ENCODE assay signal across 8 cellular contexts in the genomic region with DNA sequence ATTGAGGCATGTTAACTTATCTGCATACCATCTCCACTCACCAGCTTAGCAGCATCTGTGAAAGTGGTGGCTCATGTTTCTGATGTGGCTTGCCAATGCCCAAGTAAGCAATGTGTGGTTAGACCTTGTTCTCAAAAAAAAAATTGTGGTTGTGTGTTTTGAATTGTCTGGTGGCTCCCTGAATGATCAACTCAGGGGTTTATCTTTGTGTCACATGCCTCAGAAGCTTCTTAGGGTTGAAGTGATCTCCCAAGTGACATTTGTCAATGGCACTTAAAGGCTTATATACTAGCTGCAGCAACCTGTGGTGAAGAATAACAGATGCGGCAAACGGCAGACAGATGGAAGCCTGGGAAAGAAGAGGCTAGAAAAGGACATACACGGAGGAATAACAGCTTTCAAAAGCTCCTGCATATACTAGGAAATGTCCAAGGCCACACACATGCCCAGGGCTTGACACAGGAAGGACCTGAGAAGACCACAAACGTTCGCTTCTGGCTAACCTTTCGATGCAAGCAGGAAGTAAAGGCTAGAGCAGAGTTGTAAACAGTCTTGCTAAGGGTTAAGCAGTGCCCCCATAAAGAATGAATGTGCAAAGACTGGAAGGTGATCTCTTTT. TPM values are rescaled to one million over a fixed set of nuclear protein-coding genes. Genes with fewer than 3 reads are reported as not detected.
DNase-seq lines count a peak whose midpoint lies in the region; ATAC-seq, FAIRE-seq and TF ChIP-seq lines count a peak whose summit lies in the region.

No MANE protein-coding gene starts in this region.

- H3K9ac ChIP-seq in HepG2 (ENCODE audit: insufficient read depth, low read depth, low read length), result no peak overlapping the region

- ATAC-seq in GM21515 (IDR thresholded peaks at IDR 0.05; ENCODE audit: unreplicated experiment) (peak; percentile 87), HepG2 (peak; percentile 63), Right ventricle myocardium inferior (no peak)

- no TSS peak for BruUV-seq in HepG2 (replicated peaks; lab: Mats Ljungman, UMichigan)

- H3K4me1 ChIP-seq in DOHH2 (ENCODE audit: control insufficient read depth, low read length) (peaks cover 27% of the 10 kb centered on the region), HepG2 (ENCODE audit: insufficient read depth, low read length) (peaks cover 14% of the 10 kb centered on the region)

- WGBS in HepG2 (ENCODE audit: low lambda C conversion rate), result 46% methylated on average over 6 of the region's 6 CpGs

- H3K27ac Mint-ChIP-seq in activated CD4-positive, alpha-beta T cell treated with anti-CD3 and anti-CD28 coated beads, Interleukin-2, amount 10 ng/mL, durations not matched to agents 7 days and 5 days, result peak overlapping the region; percentile 84

- no peaks in the 10 kb centered on the region for H3K9me2 ChIP-seq in DOHH2 (replicated peaks; ENCODE audit: control insufficient read depth, low read length)

- peaks cover 12% of the 10 kb centered on the region for H3K36me3 Mint-ChIP-seq in activated CD4-positive, alpha-beta T cell treated with anti-CD3 and anti-CD28 coated beads, Interleukin-2, amount 10 ng/mL, durations not matched to agents 7 days and 5 days (ENCODE audit: low read depth)

- peak; percentile 100 for DNase-seq in Jurkat, Clone E6-1 (ENCODE audit: low read depth, low spot score)
- DNase-seq in activated CD4-positive, alpha-beta T cell treated with anti-CD3 and anti-CD28 coated beads, Interleukin-2, amount 10 ng/mL, durations not matched to agents 7 days and 5 days, result peak; percentile 83
- DNase-seq in HepG2 (ENCODE audit: low spot score) (no peak), SKM-1 treated with dmso at 0.1 percent for 144 hours (lab: John Stamatoyannopoulos, UW; ENCODE audit: unreplicated experiment) (no peak), Right ventricle myocardium inferior (ENCODE audit: missing footprints) (no peak), NCI-H1436 treated with DMSO at 0.1 percent for 48 hours (lab: John Stamatoyannopoulos, UW) (no peak)

- peaks cover 11% of the 10 kb centered on the region for H3K9me3 Mint-ChIP-seq in activated CD4-positive, alpha-beta T cell treated with anti-CD3 and anti-CD28 coated beads, Interleukin-2, amount 10 ng/mL, durations not matched to agents 7 days and 5 days

- H3F3A ChIP-seq in DOHH2 (ENCODE audit: control insufficient read depth, insufficient read depth), result no peaks in the 10 kb centered on the region

- intact Hi-C loops in HepG2 (cut with micrococcal nuclease; ENCODE audit: unreplicated experiment) (no loop called here), Right ventricle myocardium inferior (cut with DNase I) (loop anchor here (10.0 kb wide), 1 partner anchor 161 kb away; a partner anchor contains a TSS)

- H2AFZ ChIP-seq in HepG2 (ENCODE audit: low read length), result no peak overlapping the region

- POLR2A ChIA-PET in activated CD4-positive, alpha-beta T cell treated with anti-CD3 and anti-CD28 coated beads, Interleukin-2, amount 10 ng/mL, durations not matched to agents 7 days and 5 days (lab: Charles Lee), result interaction anchor here (0.6 to 0.8 kb wide), 4 partner anchors 26 to 541 kb away, joined by 4 to 8 read pairs (median 6); no protein-coding TSS in a partner anchor
- POLR2A ChIA-PET in HepG2 (lab: Yijun Ruan, JAX), result no interaction called here

- no peak for TF ChIP-seq EP300 in HepG2 (IDR thresholded peaks at IDR 0.05; ENCODE audit: low read depth in 2 of 2, low read length in 2 of 2)
- TF ChIP-seq EP300 in HepG2 (CRISPR knock-in tag; IDR thresholded peaks at IDR 0.05; ENCODE audit: borderline replicate concordance), result no peak

- H3K36me3 ChIP-seq in DOHH2 (ENCODE audit: control insufficient read depth, low read length) (no peaks in the 10 kb centered on the region), HepG2 (replicated peaks in 1 of 2; ENCODE audit: control insufficient read depth in 1 of 2, insufficient read depth in 2 of 2, low read length in 2 of 2) (no peaks in the 10 kb centered on the region)

- H3K79me2 ChIP-seq in DOHH2 (ENCODE audit: control insufficient read depth, low read length) (no peaks in the 10 kb centered on the region), HepG2 (ENCODE audit: insufficient read depth, low read length) (no peaks in the 10 kb centered on the region)

- H4K20me1 ChIP-seq in DOHH2 (ENCODE audit: control insufficient read depth, insufficient read depth, low read depth, low read length) (no peaks in the 10 kb centered on the region), HepG2 (ENCODE audit: insufficient read depth, low read length) (no peaks in the 10 kb centered on the region)

- H3K27me3 ChIP-seq in DOHH2 (ENCODE audit: control insufficient read depth, low read length) (peaks cover 14% of the 10 kb centered on the region; the same call in 1 of the 2 replicates), HepG2 (ENCODE audit: control insufficient read depth in 1 of 2, insufficient read depth in 2 of 2, low read length in 2 of 2) (no peaks in the 10 kb centered on the region)

- H3K27me3 Mint-ChIP-seq in activated CD4-positive, alpha-beta T cell treated with anti-CD3 and anti-CD28 coated beads, Interleukin-2, amount 10 ng/mL, durations not matched to agents 7 days and 5 days, result peaks cover 69% of the 10 kb centered on the region

- H3K4me3 Mint-ChIP-seq in activated CD4-positive, alpha-beta T cell treated with anti-CD3 and anti-CD28 coated beads, Interleukin-2, amount 10 ng/mL, durations not matched to agents 7 days and 5 days, result peak overlapping the region; percentile 64

- H3K4me2 ChIP-seq in DOHH2 (ENCODE audit: low read length), result peak overlapping the region; percentile 48
- no peak overlapping the region for H3K4me2 ChIP-seq in HepG2 (ENCODE audit: low read depth, low read length)

- no peak for TF ChIP-seq POLR2A in HepG2 (IDR thresholded peaks at IDR 0.05; ENCODE audit: insufficient read depth in 1 of 2, low read depth in 2 of 2, low read length in 2 of 2)

- peaks cover 38% of the 10 kb centered on the region for H3K4me1 Mint-ChIP-seq in activated CD4-positive, alpha-beta T cell treated with anti-CD3 and anti-CD28 coated beads, Interleukin-2, amount 10 ng/mL, durations not matched to agents 7 days and 5 days

- no peak for TF ChIP-seq CTCF in DOHH2 (IDR thresholded peaks at IDR 0.05; ENCODE audit: low read depth, low read length, poor library complexity, severe bottlenecking)
- TF ChIP-seq CTCF in HepG2 (CRISPR knock-in tag; IDR thresholded peaks at IDR 0.05), result no peak

- peak overlapping the region; percentile 22; the same call in 1 of the 2 replicates for H3K4me3 ChIP-seq in DOHH2 (ENCODE audit: low read length)
- H3K4me3 ChIP-seq in Jurkat, Clone E6-1 (ENCODE audit: low read length), result peak overlapping the region; percentile 46
- no peak overlapping the region for H3K4me3 ChIP-seq in HepG2 (replicated peaks in 1 of 3; ENCODE audit: insufficient read depth in 1 of 3, low read depth in 2 of 3, low read length in 3 of 3)

- in situ Hi-C loops in HepG2 (cut with HindIII; ENCODE audit: extremely low pct_ligation_motif_present, low pct_unique_long_range_greater_than_20kb), result no loop called here

- CTCF ChIA-PET in activated CD4-positive, alpha-beta T cell treated with anti-CD3 and anti-CD28 coated beads, Interleukin-2, amount 10 ng/mL, durations not matched to agents 7 days and 5 days (lab: Charles Lee), result interaction anchor here (0.8 to 1.4 kb wide), 4 partner anchors 10 to 479 kb away, joined by 3 to 4 read pairs (median 3); no protein-coding TSS in a partner anchor
- CTCF ChIA-PET in HepG2 (lab: Yijun Ruan, JAX; ENCODE audit: low intra/inter-chr PET ratio, low total read pairs), result no interaction called here

- H3K9me3 ChIP-seq in DOHH2 (ENCODE audit: control insufficient read depth, insufficient read depth, low read length) (no peaks in the 10 kb centered on the region), HepG2 (ENCODE audit: low read length) (no peaks in the 10 kb centered on the region)

- no peak overlapping the region for H3K27ac ChIP-seq in DOHH2 (ENCODE audit: low read depth, low read length)
- H3K27ac ChIP-seq in HepG2 (ENCODE audit: extremely low read length, insufficient read depth, low read length), result peak overlapping the region; percentile 40

- peak; percentile 43 for FAIRE-seq in HepG2 (lab: Jason Lieb, UNC)

- no peak for TF ChIP-seq RAD21 in HepG2 (CRISPR knock-in tag; IDR thresholded peaks at IDR 0.05)

RNA-seq across cellular contexts. Expression of a gene that starts 42.2 kb away (rescaled TPM):
- 4.6 TPM for polyA plus RNA-seq in Jurkat, Clone E6-1 (2012; ENCODE audit: insufficient read depth, insufficient read length)
- total RNA-seq in activated CD4-positive, alpha-beta T cell treated with anti-CD3 and anti-CD28 coated beads, Interleukin-2, amount 10 ng/mL, durations not matched to agents 7 days and 5 days, result 1 to 10 TPM; 8.1 TPM
- 2.8 and 5.1 TPM in 2 replicates for total RNA-seq in HepG2 (2016; rRNA removed; fragmentation: Illumina TruSeq; extraction: Trizol)
- 4.7 and 6.0 TPM in 2 replicates for total RNA-seq in HepG2 (2016; cell fraction: cytosol; rRNA removed; fragmentation: Illumina TruSeq; extraction: Trizol; ENCODE audit: low read depth)
- 3.0 and 5.1 TPM in 2 replicates for total RNA-seq in HepG2 (2016; cell fraction: insoluble cytoplasmic fraction; rRNA removed; fragmentation: Illumina TruSeq; extraction: Trizol)
- 2.3 and 2.5 TPM in 2 replicates for total RNA-seq in HepG2 (2016; cell fraction: membrane; rRNA removed; fragmentation: Illumina TruSeq; extraction: Trizol)
- 23.8 and 25.5 TPM in 2 replicates for total RNA-seq in HepG2 (2016; cell fraction: nucleus; rRNA removed; fragmentation: Illumina TruSeq; extraction: Trizol)
- polyA plus RNA-seq in HepG2 (2011; rRNA removed), result 4.1 and 4.2 TPM in 2 replicates
- 0.66 and 0.76 TPM in 2 replicates for polyA plus RNA-seq in HepG2 (2011; cell fraction: cytosol; rRNA removed)
- 5.8 and 9.2 TPM in 2 replicates for polyA plus RNA-seq in HepG2 (2011; cell fraction: nucleus; rRNA removed)
- polyA plus RNA-seq in HepG2 (2012), result 6.1 and 6.9 TPM in 2 replicates
- 0.33 and 0.41 TPM in 2 replicates for polyA plus RNA-seq in HepG2 (2016; cell fraction: cytosol; fragmentation: Illumina TruSeq; extraction: Trizol; ENCODE audit: low read depth)
- polyA plus RNA-seq in HepG2 (2016; cell fraction: insoluble cytoplasmic fraction; fragmentation: Illumina TruSeq; extraction: Trizol; ENCODE audit: low read depth), result 1.8 and 2.1 TPM in 2 replicates
- polyA plus RNA-seq in HepG2 (2016; cell fraction: membrane; fragmentation: Illumina TruSeq; extraction: Trizol; ENCODE audit: low read depth), result 0.48 and 0.66 TPM in 2 replicates
- 13.2 and 14.2 TPM in 2 replicates for polyA plus RNA-seq in HepG2 (2016; cell fraction: nucleus; fragmentation: Illumina TruSeq; extraction: Trizol; ENCODE audit: insufficient read depth, low read depth)
- 1.7 and 3.3 TPM in 2 replicates for polyA minus RNA-seq in HepG2 (2011; rRNA and poly(A)+ RNA removed; ENCODE audit: low replicate concordance)
- polyA minus RNA-seq in HepG2 (2011; cell fraction: cytosol; rRNA and poly(A)+ RNA removed), result 1.8 and 2.5 TPM in 2 replicates
- 89.1 and 107 TPM in 2 replicates for polyA minus RNA-seq in HepG2 (2011; cell fraction: nucleus; rRNA and poly(A)+ RNA removed)
- 4.5 TPM for total RNA-seq in Right ventricle myocardium inferior

Comparison
In these comparisons a context has a peak if more than half of its experiments do, and no peak if none do; other contexts are left out.
1. H3K4me3 ChIP-seq: peak in DOHH2 (single experiment) and Jurkat, Clone E6-1 (single experiment); none in HepG2 (0 of 3).
2. DNase-seq: peak in Jurkat, Clone E6-1 (single experiment) and activated CD4-positive, alpha-beta T cell treated with anti-CD3 and anti-CD28 coated beads, Interleukin-2, amount 10 ng/mL, durations not matched to agents 7 days and 5 days (single experiment); none in HepG2 (single experiment), SKM-1 treated with dmso at 0.1 percent for 144 hours (single experiment), Right ventricle myocardium inferior (single experiment) and NCI-H1436 treated with DMSO at 0.1 percent for 48 hours (single experiment).